In genomic region chr9:17734674-17735073, GRCh38 we compare ENCODE assay signal across 28 cellular contexts.
"Had no signal": no experiment of that assay in that cellular context is flagged by ENCODE, and none has a peak within 500 bp of the region (broad histone marks: within the 10 kb centered on the region; RNA-seq: fewer than 3 reads in every experiment).

No MANE protein-coding gene starts in this region.

- DNase-seq: naive thymus-derived CD4-positive, alpha-beta T cell; natural killer cell; occipital lobe; ovary; retina; right lobe of liver; sigmoid colon; small intestine; stimulated activated CD4-positive, alpha-beta T cell treated with anti-CD3 and anti-CD28 coated beads, Interleukin-15, amount 100 ng/mL, for 24 hours; stimulated activated CD4-positive, alpha-beta T cell treated with anti-CD3 and anti-CD28 coated beads, Interleukin-2, amount 100 ng/mL, for 24 hours; stimulated activated CD4-positive, alpha-beta T cell treated with anti-CD3 and anti-CD28 coated beads, Interleukin-2, amount 100 ng/mL, for 48 hours; stimulated activated CD4-positive, alpha-beta T cell treated with anti-CD3 and anti-CD28 coated beads, Interleukin-4, amount 100 ng/mL, for 24 hours; stimulated activated naive B cell treated with anti-CD40 and anti-IgM and Interleukin-4, amounts not matched to agents 10 μg/mL and 1 μg/mL and 100 μg/mL, for 72 hours; stimulated activated naive CD4-positive, alpha-beta T cell treated with Interleukin-2 at 50 U/mL for 16 hours; substantia nigra; testis; tibial artery; transverse colon; upper lobe of right lung; uterus had no signal

- H3K36me3 ChIP-seq: neural progenitor cell, ovary, prostate gland, right atrium auricular region, right lobe of liver, sigmoid colon, suprapubic skin, tibial artery, transverse colon, upper lobe of right lung, uterus had no signal

- H3K36me3 Mint-ChIP-seq: natural killer cell; neural progenitor cell; stimulated activated effector memory CD8-positive, alpha-beta T cell treated with anti-CD3 and anti-CD28 coated beads, Interleukin-12 subunit alpha, Interleukin-12 subunit beta, amount 100 ng/mL, for 72 hours; stimulated activated naive B cell treated with anti-CD40 and anti-IgM and Interleukin-4, amounts not matched to agents 10 μg/mL and 1 μg/mL and 100 μg/mL, for 72 hours; type B pancreatic cell had no signal

- H3K4me1 Mint-ChIP-seq: naive thymus-derived CD4-positive, alpha-beta T cell; natural killer cell; neural progenitor cell; stimulated activated effector memory CD8-positive, alpha-beta T cell treated with anti-CD3 and anti-CD28 coated beads, Interleukin-12 subunit alpha, Interleukin-12 subunit beta, amount 100 ng/mL, for 72 hours; stimulated activated naive B cell treated with anti-CD40 and anti-IgM and Interleukin-4, amounts not matched to agents 10 μg/mL and 1 μg/mL and 100 μg/mL, for 72 hours had no signal

- H3K27ac ChIP-seq: neural progenitor cell, ovary, prostate gland, right atrium auricular region, right lobe of liver, sigmoid colon, suprapubic skin, testis, tibial artery, transverse colon, upper lobe of right lung, uterus had no signal

- H3K4me3 ChIP-seq: neural progenitor cell, ovary, prostate gland, right atrium auricular region, right lobe of liver, sigmoid colon, suprapubic skin, testis, tibial artery, transverse colon, upper lobe of right lung, uterus had no signal

- ATAC-seq: naive thymus-derived CD4-positive, alpha-beta T cell; natural killer cell; right lobe of liver; stimulated activated effector memory CD8-positive, alpha-beta T cell treated with anti-CD3 and anti-CD28 coated beads, Interleukin-12 subunit alpha, Interleukin-12 subunit beta, amount 100 ng/mL, for 72 hours; stimulated activated naive B cell treated with anti-CD40 and anti-IgM and Interleukin-4, amounts not matched to agents 10 μg/mL and 1 μg/mL and 100 μg/mL, for 72 hours; upper lobe of right lung had no signal

- FAIRE-seq: small intestine had no signal

- H3K4me1 ChIP-seq: prostate gland, right atrium auricular region, right lobe of liver, sigmoid colon, suprapubic skin, testis, tibial artery, transverse colon, upper lobe of right lung, uterus had no signal

- H3K9me3 ChIP-seq: ovary, prostate gland, right lobe of liver, sigmoid colon, suprapubic skin, testis, tibial artery, transverse colon, upper lobe of right lung, uterus had no signal

- H3K4me3 Mint-ChIP-seq: naive thymus-derived CD4-positive, alpha-beta T cell; natural killer cell; nephron; neural progenitor cell; stimulated activated effector memory CD8-positive, alpha-beta T cell treated with anti-CD3 and anti-CD28 coated beads, Interleukin-12 subunit alpha, Interleukin-12 subunit beta, amount 100 ng/mL, for 72 hours; stimulated activated naive B cell treated with anti-CD40 and anti-IgM and Interleukin-4, amounts not matched to agents 10 μg/mL and 1 μg/mL and 100 μg/mL, for 72 hours; stimulated activated naive CD8-positive, alpha-beta T cell treated with anti-CD3 and anti-CD28 coated beads, Interleukin-15, Interleukin-2, amounts not matched to agents 100 ng/mL and 50 ng/mL, for 24 hours; type B pancreatic cell had no signal

- H3K27ac Mint-ChIP-seq: naive thymus-derived CD4-positive, alpha-beta T cell; natural killer cell; nephron; neural progenitor cell; stimulated activated effector memory CD8-positive, alpha-beta T cell treated with anti-CD3 and anti-CD28 coated beads, Interleukin-12 subunit alpha, Interleukin-12 subunit beta, amount 100 ng/mL, for 72 hours; stimulated activated naive B cell treated with anti-CD40 and anti-IgM and Interleukin-4, amounts not matched to agents 10 μg/mL and 1 μg/mL and 100 μg/mL, for 72 hours; stimulated activated naive CD8-positive, alpha-beta T cell treated with anti-CD3 and anti-CD28 coated beads, Interleukin-15, Interleukin-2, amounts not matched to agents 100 ng/mL and 50 ng/mL, for 24 hours; type B pancreatic cell had no signal

- H3K27me3 Mint-ChIP-seq: naive thymus-derived CD4-positive, alpha-beta T cell; stimulated activated naive B cell treated with anti-CD40 and anti-IgM and Interleukin-4, amounts not matched to agents 10 μg/mL and 1 μg/mL and 100 μg/mL, for 72 hours; stimulated activated naive CD8-positive, alpha-beta T cell treated with anti-CD3 and anti-CD28 coated beads, Interleukin-15, Interleukin-2, amounts not matched to agents 100 ng/mL and 50 ng/mL, for 24 hours; type B pancreatic cell had no signal

- H3K9me3 Mint-ChIP-seq: neural progenitor cell had no signal

- H3K4me2 ChIP-seq: neural progenitor cell had no signal

- H2AFZ ChIP-seq: neural progenitor cell had no signal

- H3K27me3 ChIP-seq: neural progenitor cell, ovary, right atrium auricular region, right lobe of liver, sigmoid colon, suprapubic skin, testis, tibial artery, transverse colon, upper lobe of right lung, uterus had no signal
